In the genomic region with DNA sequence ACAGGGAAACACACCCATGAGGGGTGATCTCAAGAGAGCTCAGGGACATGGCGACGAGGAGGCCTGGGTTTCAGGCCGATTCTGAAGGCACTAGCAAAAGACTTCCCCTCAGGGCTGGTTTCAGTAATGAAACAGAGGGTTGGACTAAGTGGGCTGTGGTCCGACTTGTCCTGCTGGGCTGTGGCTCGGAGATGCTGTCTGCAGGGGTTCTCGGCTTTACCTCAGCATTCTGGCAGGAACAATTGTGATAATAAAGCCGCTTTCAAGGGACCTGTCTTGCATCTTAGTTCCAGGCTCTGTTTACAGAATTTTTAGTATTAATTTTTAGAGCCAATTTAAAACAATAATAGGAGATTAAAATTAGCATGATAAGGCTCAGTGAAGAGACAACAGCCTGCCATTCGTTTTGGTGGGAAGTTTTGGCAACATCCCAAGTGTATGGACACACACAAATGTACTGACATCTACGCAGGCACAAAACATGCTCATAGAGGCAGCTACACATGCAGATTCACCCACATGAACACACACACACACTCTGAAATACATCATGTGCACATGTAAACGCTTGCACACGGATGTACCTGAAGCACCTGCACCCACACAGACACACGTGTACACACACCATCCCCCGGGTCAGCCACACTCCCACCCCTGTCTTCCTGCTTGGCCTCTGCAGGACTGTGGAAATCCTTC, we compare ENCODE assay signal across 22 cellular contexts. TPM values are rescaled to one million over a fixed set of nuclear protein-coding genes. Genes with fewer than 3 reads are reported as not detected.
DNase-seq lines count a peak whose midpoint lies in the region; ATAC-seq, FAIRE-seq and TF ChIP-seq lines count a peak whose summit lies in the region.
"Had no signal": no experiment of that assay in that cellular context is flagged by ENCODE, and none has a peak within 500 bp of the region (broad histone marks: within the 10 kb centered on the region; RNA-seq: fewer than 3 reads in every experiment).

No MANE protein-coding gene starts in this region.

- intact Hi-C loops in sciatic nerve (cut with DNase I) (no loop called here), kidney (cut with DNase I) (no loop called here)

- FAIRE-seq in kidney (lab: Jason Lieb, UNC) = no peak
- FAIRE-seq: endothelial cell of umbilical vein had no signal

- peak overlapping the region; percentile 27 for H3K4me3 Mint-ChIP-seq in activated T-helper 17 cell treated with anti-CD3 and anti-CD28 coated beads, Interleukin-2, amount 50 U/mL, for 72 hours
- H3K4me3 Mint-ChIP-seq in activated T-cell treated with anti-CD3 and anti-CD28 coated beads, Interleukin-2, amount 50 U/mL, for 4 hours = no peak overlapping the region
- H3K4me3 Mint-ChIP-seq: activated CD4-positive, alpha-beta T cell treated with anti-CD3 and anti-CD28 coated beads, Interleukin-2, amount 10 ng/mL, durations not matched to agents 7 days and 5 days; dendritic cell treated with granulocyte-macrophage colony-stimulating factor and Interleukin-4, amounts not matched to agents 40 ng/mL and 50 ng/mL, for 4 days had no signal

- no peaks in the 10 kb centered on the region for H3K36me3 ChIP-seq in kidney (ENCODE audit: control insufficient read depth in 1 of 2, insufficient read depth in 2 of 2, low read length in 2 of 2)
- H3K36me3 ChIP-seq: spleen, uterus had no signal

- H3K9ac ChIP-seq in kidney (ENCODE audit: low read length in 2 of 2) = no peak overlapping the region

- no peak for TF ChIP-seq CTCF in kidney (IDR thresholded peaks at IDR 0.05; ENCODE audit: borderline replicate concordance, extremely low read depth, insufficient read depth)

- H3K36me3 Mint-ChIP-seq in activated T-helper 17 cell treated with anti-CD3 and anti-CD28 coated beads, Interleukin-2, amount 50 U/mL, for 72 hours (ENCODE audit: low read depth) = no peaks in the 10 kb centered on the region
- no peaks in the 10 kb centered on the region for H3K36me3 Mint-ChIP-seq in activated T-cell treated with anti-CD3 and anti-CD28 coated beads, Interleukin-2, amount 50 U/mL, for 4 hours (ENCODE audit: insufficient read depth)

- no peaks in the 10 kb centered on the region for H3K9me3 Mint-ChIP-seq in activated T-helper 17 cell treated with anti-CD3 and anti-CD28 coated beads, Interleukin-2, amount 50 U/mL, for 72 hours
- no peaks in the 10 kb centered on the region for H3K9me3 Mint-ChIP-seq in activated T-cell treated with anti-CD3 and anti-CD28 coated beads, Interleukin-2, amount 50 U/mL, for 4 hours
- H3K9me3 Mint-ChIP-seq: activated CD4-positive, alpha-beta T cell treated with anti-CD3 and anti-CD28 coated beads, Interleukin-2, amount 10 ng/mL, durations not matched to agents 7 days and 5 days; dendritic cell treated with granulocyte-macrophage colony-stimulating factor and Interleukin-4, amounts not matched to agents 40 ng/mL and 50 ng/mL, for 4 days; naive thymus-derived CD8-positive, alpha-beta T cell; T-helper 1 cell treated with Interleukin-12 subunit alpha and Interleukin-12 subunit beta and Interleukin-4 antibody, amounts not matched to agents 30 μg/mL and 1 μg/mL, for 36 hours had no signal

- H3K27ac ChIP-seq in layer of hippocampus (ENCODE audit: low read depth, low read length) (peak overlapping the region; percentile 95), kidney (ENCODE audit: low read depth in 2 of 2, low read length in 2 of 2) (no peak overlapping the region)
- H3K27ac ChIP-seq: PC-9, spleen, uterus had no signal

- H3K27me3 ChIP-seq in layer of hippocampus (ENCODE audit: control insufficient read depth, insufficient read depth, low read length) = no peaks in the 10 kb centered on the region

- DNase-seq in DMS79 treated with DMSO at 0.1 percent for 48 hours (lab: John Stamatoyannopoulos, UW) (peak; percentile 52), DMS79 (lab: John Stamatoyannopoulos, UW) (no peak), sciatic nerve (ENCODE audit: low spot score) (no peak), kidney (no peak)
- no peak for DNase-seq in activated T-cell treated with anti-CD3 and anti-CD28 coated beads, Interleukin-2, amount 50 U/mL, for 4 hours
- DNase-seq in activated effector memory CD4-positive, alpha-beta T cell treated with anti-CD3 and anti-CD28 coated beads, Interleukin-2, amount 50 U/mL, for 16 hours = no peak
- DNase-seq: 8988T; activated CD4-positive, alpha-beta T cell treated with anti-CD3 and anti-CD28 coated beads, Interleukin-2, amount 10 ng/mL, durations not matched to agents 7 days and 5 days; Calu3; KG1; mesenchymal stem cell; naive thymus-derived CD8-positive, alpha-beta T cell; NCI-H748 treated with DMSO at 0.1 percent for 48 hours; PC-9; stimulated activated CD4-positive, alpha-beta T cell treated with anti-CD3 and anti-CD28 coated beads, Interleukin-4, amount 100 ng/mL, for 4 hours; uterus had no signal

- no peak overlapping the region for H3K27ac Mint-ChIP-seq in activated T-helper 17 cell treated with anti-CD3 and anti-CD28 coated beads, Interleukin-2, amount 50 U/mL, for 72 hours
- H3K27ac Mint-ChIP-seq: activated CD4-positive, alpha-beta T cell treated with anti-CD3 and anti-CD28 coated beads, Interleukin-2, amount 10 ng/mL, durations not matched to agents 7 days and 5 days; dendritic cell treated with granulocyte-macrophage colony-stimulating factor and Interleukin-4, amounts not matched to agents 40 ng/mL and 50 ng/mL, for 4 days; T-helper 1 cell treated with Interleukin-12 subunit alpha and Interleukin-12 subunit beta and Interleukin-4 antibody, amounts not matched to agents 30 μg/mL and 1 μg/mL, for 36 hours had no signal

- no peaks in the 10 kb centered on the region for H3K9me3 ChIP-seq in kidney (ENCODE audit: control insufficient read depth in 1 of 2, low read length in 2 of 2)
- H3K9me3 ChIP-seq: spleen, uterus had no signal

- no peak for ATAC-seq in activated T-helper 17 cell treated with anti-CD3 and anti-CD28 coated beads, Interleukin-2, amount 50 U/mL, for 72 hours (replicated peaks)
- ATAC-seq in sciatic nerve = peak; percentile 16
- no peak for ATAC-seq in activated T-cell treated with anti-CD3 and anti-CD28 coated beads, Interleukin-2, amount 50 U/mL, for 4 hours
- ATAC-seq: naive thymus-derived CD8-positive, alpha-beta T cell had no signal

- H3K4me1 ChIP-seq in kidney (ENCODE audit: control insufficient read depth in 1 of 2, insufficient read depth in 1 of 2, low read depth in 1 of 2, low read length in 2 of 2) = no peaks in the 10 kb centered on the region

- H3K27me3 Mint-ChIP-seq in activated T-helper 17 cell treated with anti-CD3 and anti-CD28 coated beads, Interleukin-2, amount 50 U/mL, for 72 hours = peaks cover 46% of the 10 kb centered on the region
- peaks cover 54% of the 10 kb centered on the region for H3K27me3 Mint-ChIP-seq in activated T-cell treated with anti-CD3 and anti-CD28 coated beads, Interleukin-2, amount 50 U/mL, for 4 hours (ENCODE audit: low read depth)

- no peak overlapping the region for H3K4me3 ChIP-seq in kidney (ENCODE audit: low read length in 2 of 2)
- H3K4me3 ChIP-seq: PC-9, uterus had no signal

- peaks cover 6% of the 10 kb centered on the region for H3K4me1 Mint-ChIP-seq in activated T-helper 17 cell treated with anti-CD3 and anti-CD28 coated beads, Interleukin-2, amount 50 U/mL, for 72 hours
- peaks cover 11% of the 10 kb centered on the region for H3K4me1 Mint-ChIP-seq in activated T-cell treated with anti-CD3 and anti-CD28 coated beads, Interleukin-2, amount 50 U/mL, for 4 hours (ENCODE audit: low read depth)

RNA-seq across cellular contexts. Expression of a gene that starts 2.1 kb away (rescaled TPM):
- under 1 TPM; 0.16 to 0.17 TPM for total RNA-seq in activated T-helper 17 cell treated with anti-CD3 and anti-CD28 coated beads, Interleukin-2, amount 50 U/mL, for 72 hours
- 23.3 TPM for total RNA-seq in sciatic nerve
- 3.7 TPM for total RNA-seq in kidney
- polyA plus RNA-seq in kidney (ENCODE audit: insufficient read depth, low read depth, low replicate concordance) = 0.82 TPM
- total RNA-seq in activated T-cell treated with anti-CD3 and anti-CD28 coated beads, Interleukin-2, amount 50 U/mL, for 4 hours = under 1 TPM; 0.05 to 0.50 (median 0.33) TPM
- total RNA-seq: endothelial cell of umbilical vein, PC-9 had no signal
- polyA plus RNA-seq: naive thymus-derived CD8-positive, alpha-beta T cell had no signal
